In the genomic region with DNA sequence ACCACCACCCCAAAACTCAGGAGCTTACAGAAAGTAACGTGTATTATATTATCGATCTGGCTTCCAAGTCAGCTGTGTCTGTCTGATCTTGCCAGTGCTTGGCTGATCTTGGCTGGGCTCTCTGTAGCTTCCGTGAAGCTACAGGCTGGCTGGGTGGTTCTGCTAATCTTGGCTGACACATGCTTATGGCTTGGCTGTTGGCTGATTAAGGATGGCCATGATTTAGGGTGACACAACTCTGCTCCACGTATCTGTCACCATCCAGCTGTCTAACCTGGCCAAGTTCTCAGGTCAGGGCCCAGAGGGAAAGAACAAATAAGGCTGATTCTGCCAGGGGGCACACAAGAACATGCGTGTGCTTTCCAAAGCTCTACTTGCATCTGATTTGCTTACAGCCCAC, we compare ENCODE assay signal across 2 cellular contexts.
TF ChIP-seq lines count a peak whose summit lies in the region.

No MANE protein-coding gene starts in this region.

TF ChIP-seq in K562, 482 proteins besides CTCF, POLR2A, EP300 and RAD21 (continued from another document):
- TF ChIP-seq FOXM1 (IDR thresholded peaks at IDR 0.05; ENCODE audit: low read depth) (no peak), FOXM1 (CRISPR knock-in tag; IDR thresholded peaks at IDR 0.05; ENCODE audit: low read depth) (no peak), CBFA2T2 (conservative IDR thresholded peaks at IDR 0.05) (peak; percentile 38; the same call in 1 of the 2 replicates), CBFA2T3 (IDR thresholded peaks at IDR 0.05) (peak; percentile 62)
TF ChIP-seq in K562: peak in this region for 4.

TF ChIP-seq in SK-N-SH, 30 proteins besides CTCF, POLR2A, EP300 and RAD21:
- TF ChIP-seq, protein P1, sequence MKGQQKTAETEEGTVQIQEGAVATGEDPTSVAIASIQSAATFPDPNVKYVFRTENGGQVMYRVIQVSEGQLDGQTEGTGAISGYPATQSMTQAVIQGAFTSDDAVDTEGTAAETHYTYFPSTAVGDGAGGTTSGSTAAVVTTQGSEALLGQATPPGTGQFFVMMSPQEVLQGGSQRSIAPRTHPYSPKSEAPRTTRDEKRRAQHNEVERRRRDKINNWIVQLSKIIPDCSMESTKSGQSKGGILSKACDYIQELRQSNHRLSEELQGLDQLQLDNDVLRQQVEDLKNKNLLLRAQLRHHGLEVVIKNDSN (IDR thresholded peaks at IDR 0.05; ENCODE audit: borderline replicate concordance, low read depth): no peak
- no peak for TF ChIP-seq SMC3 (IDR thresholded peaks at IDR 0.05; ENCODE audit: low read depth, low read length)
- TF ChIP-seq YY1 (IDR thresholded peaks at IDR 0.05; ENCODE audit: low read depth): no peak
- TF ChIP-seq, protein P2, sequence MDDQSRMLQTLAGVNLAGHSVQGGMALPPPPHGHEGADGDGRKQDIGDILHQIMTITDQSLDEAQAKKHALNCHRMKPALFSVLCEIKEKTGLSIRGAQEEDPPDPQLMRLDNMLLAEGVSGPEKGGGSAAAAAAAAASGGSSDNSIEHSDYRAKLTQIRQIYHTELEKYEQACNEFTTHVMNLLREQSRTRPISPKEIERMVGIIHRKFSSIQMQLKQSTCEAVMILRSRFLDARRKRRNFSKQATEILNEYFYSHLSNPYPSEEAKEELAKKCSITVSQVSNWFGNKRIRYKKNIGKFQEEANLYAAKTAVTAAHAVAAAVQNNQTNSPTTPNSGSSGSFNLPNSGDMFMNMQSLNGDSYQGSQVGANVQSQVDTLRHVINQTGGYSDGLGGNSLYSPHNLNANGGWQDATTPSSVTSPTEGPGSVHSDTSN (IDR thresholded peaks at IDR 0.05): no peak
